ENCODE assay signal across 9 cellular contexts in genomic region chr6:52663935-52664184, GRCh38. TPM values are rescaled to one million over a fixed set of nuclear protein-coding genes. Genes with fewer than 3 reads are reported as not detected.
DNase-seq lines count a peak whose midpoint lies in the region; ATAC-seq, FAIRE-seq and TF ChIP-seq lines count a peak whose summit lies in the region.
"Had no signal": no experiment of that assay in that cellular context is flagged by ENCODE, and none has a peak within 500 bp of the region (broad histone marks: within the 10 kb centered on the region; RNA-seq: fewer than 3 reads in every experiment).

No MANE protein-coding gene starts in this region.

- H3K9me3 ChIP-seq in GM23248 (ENCODE audit: low read depth) = no peaks in the 10 kb centered on the region
- H3K9me3 ChIP-seq in adipocyte (ENCODE audit: control insufficient read depth, low read length) = no peaks in the 10 kb centered on the region
- H3K9me3 ChIP-seq in kidney (ENCODE audit: control insufficient read depth in 1 of 2, low read length in 2 of 2) = no peaks in the 10 kb centered on the region
- H3K9me3 ChIP-seq in stomach = no peaks in the 10 kb centered on the region

- H3K9me3 Mint-ChIP-seq in WTC11 = no peaks in the 10 kb centered on the region

- H3K4me3 Mint-ChIP-seq in WTC11 = no peak overlapping the region
- H3K4me3 Mint-ChIP-seq: activated CD8-positive, alpha-beta T cell treated with anti-CD3 and anti-CD28 coated beads, Interleukin-2, amount 10 ng/mL, durations not matched to agents 7 days and 5 days had no signal

- H3K27me3 Mint-ChIP-seq in WTC11 (ENCODE audit: low read depth) = peaks cover 3% of the 10 kb centered on the region; the same call in 1 of the 2 replicates

- H3K27ac Mint-ChIP-seq in WTC11 = no peak overlapping the region
- H3K27ac Mint-ChIP-seq: activated CD8-positive, alpha-beta T cell treated with anti-CD3 and anti-CD28 coated beads, Interleukin-2, amount 10 ng/mL, durations not matched to agents 7 days and 5 days had no signal

- POLR2A ChIA-PET in WTC11 (lab: Charles Lee) = no interaction called here

- peak overlapping the region; percentile 91 for H3K4me3 ChIP-seq in GM23248
- peak overlapping the region; percentile 92 for H3K4me3 ChIP-seq in adipocyte (ENCODE audit: low read length)
- H3K4me3 ChIP-seq in kidney (ENCODE audit: low read length in 2 of 2) = peak overlapping the region; percentile 67 to 81
- H3K4me3 ChIP-seq in stomach = peak overlapping the region; percentile 62 to 86 (median 74)

- H2AFZ ChIP-seq in GM23248 = peak overlapping the region; percentile 96

- H3K36me3 ChIP-seq in GM23248 (ENCODE audit: low read depth) (no peaks in the 10 kb centered on the region), adipocyte (ENCODE audit: control insufficient read depth, insufficient read depth, low read length, severe bottlenecking) (no peaks in the 10 kb centered on the region), kidney (ENCODE audit: control insufficient read depth in 1 of 2, insufficient read depth in 2 of 2, low read length in 2 of 2) (no peaks in the 10 kb centered on the region), stomach (no peaks in the 10 kb centered on the region)

- TF ChIP-seq POLR2A in stomach (IDR thresholded peaks at IDR 0.05) = no peak

- ATAC-seq in WTC11 = no peak

- H3K4me1 Mint-ChIP-seq in WTC11 = no peaks in the 10 kb centered on the region

- H3K36me3 Mint-ChIP-seq in WTC11 = peaks cover 13% of the 10 kb centered on the region

- no peaks in the 10 kb centered on the region for H3K9me2 ChIP-seq in GM23248 (ENCODE audit: insufficient read depth)

- CTCF ChIA-PET in WTC11 (lab: Charles Lee) = interaction anchor here (0.6 to 2.8 kb wide), 12 partner anchors 13 to 480 kb away, joined by 3 to 42 read pairs (median 5); partner anchors contain the start of genes EFHC1 and TRAM2

- intact Hi-C loops in kidney (cut with DNase I) = loop anchor here (5.0 kb wide), 1 partner anchor 252 kb away; no protein-coding TSS in a partner anchor
- intact Hi-C loops in stomach (cut with DNase I; ENCODE audit: low total_unique reads) = no loop called here

- H4K20me1 ChIP-seq in GM23248 (ENCODE audit: insufficient read depth) = no peaks in the 10 kb centered on the region

- no peaks in the 10 kb centered on the region for H3K27me3 ChIP-seq in GM23248 (replicated peaks; ENCODE audit: insufficient read depth)
- no peaks in the 10 kb centered on the region for H3K27me3 ChIP-seq in adipocyte (replicated peaks; ENCODE audit: control insufficient read depth, insufficient read depth, low read length)
- no peaks in the 10 kb centered on the region for H3K27me3 ChIP-seq in stomach

- no peak for FAIRE-seq in kidney (lab: Jason Lieb, UNC)

- H3K27ac ChIP-seq in GM23248 (0 out of 2 replicates have a peak overlapping the region, but pooled peaks have one; percentile 7), kidney (ENCODE audit: low read depth in 2 of 2, low read length in 2 of 2) (peak overlapping the region; percentile 33 to 41), stomach (peak overlapping the region; percentile 65 to 89 (median 81))

- peak overlapping the region; percentile 99 for H3K4me2 ChIP-seq in GM23248 (ENCODE audit: unreplicated experiment)

- no peak for TF ChIP-seq EP300 in stomach (IDR thresholded peaks at IDR 0.05)

- 0% methylated on average over 11 of the region's 11 CpGs for WGBS in GM23248 (ENCODE audit: low coverage in 1 of 2, low lambda C conversion rate in 2 of 2, missing lambda C conversion rate in 2 of 2), 2 experiments
- WGBS in stomach, 5 donors = 0 to 1% (median 0%) methylated on average over 11 of the region's 11 CpGs

- H3F3A ChIP-seq in GM23248 (ENCODE audit: insufficient read depth) = peaks cover 30% of the 10 kb centered on the region

- peaks cover 28% of the 10 kb centered on the region for H3K4me1 ChIP-seq in GM23248 (ENCODE audit: insufficient read depth)
- peaks cover 17% of the 10 kb centered on the region for H3K4me1 ChIP-seq in adipocyte (ENCODE audit: control insufficient read depth, insufficient read depth, low read length)
- H3K4me1 ChIP-seq in kidney (ENCODE audit: control insufficient read depth in 1 of 2, insufficient read depth in 1 of 2, low read depth in 1 of 2, low read length in 2 of 2) = peaks cover 6 to 10% of the 10 kb centered on the region in 2 donors
- H3K4me1 ChIP-seq in stomach = peaks cover 0 to 33% (median 24%) of the 10 kb centered on the region in 4 donors

- no peak for TF ChIP-seq CTCF in kidney (IDR thresholded peaks at IDR 0.05; ENCODE audit: borderline replicate concordance, extremely low read depth, insufficient read depth)
- peak in 2 of 7 experiments; percentile 10 to 21 for TF ChIP-seq CTCF in stomach (IDR thresholded peaks at IDR 0.05)
- no peak; the same call in 1 of the 2 replicates for TF ChIP-seq CTCF in WTC11 (IDR thresholded peaks at IDR 0.05)

- H3K9ac ChIP-seq in GM23248 (peak overlapping the region; percentile 76), adipocyte (ENCODE audit: low read length) (peak overlapping the region; percentile 78), kidney (ENCODE audit: low read length in 2 of 2) (peak overlapping the region in 1 of 2 donors; percentile 62)

- peaks cover 23% of the 10 kb centered on the region for H3K79me2 ChIP-seq in GM23248 (ENCODE audit: insufficient read depth)

- DNase-seq in GM23248 = no peak
- DNase-seq in adipocyte (ENCODE audit: low read depth) = no peak
- no peak for DNase-seq in kidney
- no peak for DNase-seq in stomach
- no peak for DNase-seq in NCI-H1092 (lab: John Stamatoyannopoulos, UW)
- no peak for DNase-seq in stimulated activated CD4-positive, alpha-beta T cell treated with anti-CD3 and anti-CD28 coated beads, Interleukin-4, amount 100 ng/mL, for 4 hours
- no peak for DNase-seq in WTC11 (ENCODE audit: low spot score)
- no peak for DNase-seq in islet precursor cell

- in situ Hi-C loops in GM23248 (cut with MboI) = loop anchor here (5.0 kb wide), 1 partner anchor 257 kb away; no protein-coding TSS in a partner anchor

TF ChIP-seq in WTC11, 78 proteins besides CTCF, POLR2A, EP300 and RAD21 (continues in another document):
- no peak for TF ChIP-seq E2F1 (CRISPR knock-in tag; IDR thresholded peaks at IDR 0.05)
- TF ChIP-seq TEAD1 (CRISPR knock-in tag; IDR thresholded peaks at IDR 0.05) = no peak
- no peak for TF ChIP-seq FOXP1 (CRISPR knock-in tag; IDR thresholded peaks at IDR 0.05; ENCODE audit: borderline replicate concordance)
- no peak for TF ChIP-seq CBFB (CRISPR knock-in tag; IDR thresholded peaks at IDR 0.05; ENCODE audit: low read depth)
- TF ChIP-seq PREB (CRISPR knock-in tag; IDR thresholded peaks at IDR 0.05; ENCODE audit: borderline replicate concordance) = no peak
- no peak for TF ChIP-seq FOXK1 (CRISPR knock-in tag; IDR thresholded peaks at IDR 0.05)
- TF ChIP-seq SMAD4 (CRISPR knock-in tag; IDR thresholded peaks at IDR 0.05) = no peak
- no peak for TF ChIP-seq ATF1 (CRISPR knock-in tag; IDR thresholded peaks at IDR 0.05)
- TF ChIP-seq, protein P1, sequence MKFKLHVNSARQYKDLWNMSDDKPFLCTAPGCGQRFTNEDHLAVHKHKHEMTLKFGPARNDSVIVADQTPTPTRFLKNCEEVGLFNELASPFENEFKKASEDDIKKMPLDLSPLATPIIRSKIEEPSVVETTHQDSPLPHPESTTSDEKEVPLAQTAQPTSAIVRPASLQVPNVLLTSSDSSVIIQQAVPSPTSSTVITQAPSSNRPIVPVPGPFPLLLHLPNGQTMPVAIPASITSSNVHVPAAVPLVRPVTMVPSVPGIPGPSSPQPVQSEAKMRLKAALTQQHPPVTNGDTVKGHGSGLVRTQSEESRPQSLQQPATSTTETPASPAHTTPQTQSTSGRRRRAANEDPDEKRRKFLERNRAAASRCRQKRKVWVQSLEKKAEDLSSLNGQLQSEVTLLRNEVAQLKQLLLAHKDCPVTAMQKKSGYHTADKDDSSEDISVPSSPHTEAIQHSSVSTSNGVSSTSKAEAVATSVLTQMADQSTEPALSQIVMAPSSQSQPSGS (CRISPR knock-in tag; IDR thresholded peaks at IDR 0.05; ENCODE audit: borderline replicate concordance, low read depth) = no peak
- no peak for TF ChIP-seq TP53 (CRISPR knock-in tag; IDR thresholded peaks at IDR 0.05)
- TF ChIP-seq USF2 (CRISPR knock-in tag; IDR thresholded peaks at IDR 0.05) = no peak
- TF ChIP-seq ZNF263 (CRISPR knock-in tag; IDR thresholded peaks at IDR 0.05; ENCODE audit: low read depth) = no peak
- TF ChIP-seq ZNF219 (CRISPR knock-in tag; IDR thresholded peaks at IDR 0.05; ENCODE audit: borderline replicate concordance) = no peak

RNA-seq across cellular contexts. Expression of gene TMEM14A, which starts 7.1 kb away (rescaled TPM):
- total RNA-seq in GM23248 (2014; rRNA removed; shearing (Covaris generic)) = 64.0 and 68.4 TPM in 2 replicates
- polyA plus RNA-seq in GM23248 (2016; fragmentation: Nextera tagmentation; extraction: Ambion mirVana) (95.1 and 96.0 TPM in 2 replicates), kidney (ENCODE audit: insufficient read depth, low read depth, low replicate concordance) (48.8 TPM), stomach (10 to 100 TPM; 23.2 to 29.4 (median 29.3) TPM)
- total RNA-seq in kidney (23.8 TPM), stomach (10 to 100 TPM in 4 of 5 donors, not detected in 1; 10.7 to 29.9 (median 20.8) TPM), WTC11 (2021) (8.7 to 13.6 TPM (median 13.2 TPM) in 3 replicates)

Comparison
In these comparisons a context has a peak if more than half of its experiments do, and no peak if none do; other contexts are left out.
1. H3K27ac ChIP-seq: peak in every context shown above with its lines; median percentile 81 in stomach; 37 in kidney; 7 in GM23248.